ENCODE assay signal across 8 cellular contexts in genomic region chr3:65170357-65171090, GRCh38.
DNase-seq lines count a peak whose midpoint lies in the region; ATAC-seq and TF ChIP-seq lines count a peak whose summit lies in the region.

No MANE protein-coding gene starts in this region.

- peak; percentile 30 for TF ChIP-seq CTCF in OCI-LY3 (IDR thresholded peaks at IDR 0.05; ENCODE audit: low read depth, low read length)
- TF ChIP-seq CTCF in neural progenitor cell (IDR thresholded peaks at IDR 0.05): peak; percentile 69
- no peak for TF ChIP-seq CTCF in GM10266 (IDR thresholded peaks at IDR 0.05; ENCODE audit: control insufficient read depth, insufficient read depth, low read depth, missing control alignments)

- peaks cover 4% of the 10 kb centered on the region for H3K27me3 Mint-ChIP-seq in neural progenitor cell (ENCODE audit: insufficient read depth, low read depth)
- no peaks in the 10 kb centered on the region for H3K27me3 Mint-ChIP-seq in activated T-cell treated with anti-CD3 and anti-CD28 coated beads, Interleukin-2, amount 50 U/mL, for 72 hours (ENCODE audit: low read depth)

- peak; percentile 94 for DNase-seq in COLO829 (ENCODE audit: low spot score)
- DNase-seq in fibroblast of peridontal ligament (ENCODE audit: extremely low read depth): peak; percentile 41
- peak; percentile 44 for DNase-seq in neural progenitor cell (ENCODE audit: low spot score)
- no peak for DNase-seq in germinal center (ENCODE audit: low spot score)
- DNase-seq in GM10266 (ENCODE audit: extremely low spot score): no peak
- DNase-seq in activated T-cell treated with anti-CD3 and anti-CD28 coated beads, Interleukin-2, amount 50 U/mL, for 72 hours: no peak

- H3K4me3 ChIP-seq in OCI-LY3 (ENCODE audit: low read length) (no peak overlapping the region), neural progenitor cell (no peak overlapping the region)

- no peaks in the 10 kb centered on the region for H3K9me3 Mint-ChIP-seq in neural progenitor cell
- peaks cover 2 to 4% of the 10 kb centered on the region in 2 donors for H3K9me3 Mint-ChIP-seq in activated T-cell treated with anti-CD3 and anti-CD28 coated beads, Interleukin-2, amount 50 U/mL, for 72 hours

- ATAC-seq in activated T-cell treated with anti-CD3 and anti-CD28 coated beads, Interleukin-2, amount 50 U/mL, for 72 hours (replicated peaks in 1 of 2): no peak
- no peak for ATAC-seq in GM21447 (IDR thresholded peaks at IDR 0.05; ENCODE audit: unreplicated experiment)

- H3K36me3 Mint-ChIP-seq in neural progenitor cell: no peaks in the 10 kb centered on the region
- peaks cover 0 to 2% of the 10 kb centered on the region in 2 donors for H3K36me3 Mint-ChIP-seq in activated T-cell treated with anti-CD3 and anti-CD28 coated beads, Interleukin-2, amount 50 U/mL, for 72 hours (ENCODE audit: insufficient read depth in 2 of 2)

- no peak overlapping the region for H3K4me3 Mint-ChIP-seq in neural progenitor cell
- H3K4me3 Mint-ChIP-seq in activated T-cell treated with anti-CD3 and anti-CD28 coated beads, Interleukin-2, amount 50 U/mL, for 72 hours: no peak overlapping the region

- H3K4me2 ChIP-seq in OCI-LY3 (ENCODE audit: low read length) (no peak overlapping the region), neural progenitor cell (no peak overlapping the region)

- no peaks in the 10 kb centered on the region for H3K27me3 ChIP-seq in OCI-LY3 (ENCODE audit: low read depth, low read length)
- H3K27me3 ChIP-seq in neural progenitor cell: no peaks in the 10 kb centered on the region

- H3F3A ChIP-seq in neural progenitor cell (ENCODE audit: low read depth): no peaks in the 10 kb centered on the region

- peak overlapping the region; percentile 78 for H3K27ac Mint-ChIP-seq in neural progenitor cell
- no peak overlapping the region for H3K27ac Mint-ChIP-seq in activated T-cell treated with anti-CD3 and anti-CD28 coated beads, Interleukin-2, amount 50 U/mL, for 72 hours

- H3K9ac ChIP-seq in OCI-LY3 (ENCODE audit: low read length): no peak overlapping the region
- H3K9ac ChIP-seq in neural progenitor cell: no peak overlapping the region

- H3K4me1 Mint-ChIP-seq in neural progenitor cell: peaks cover 18% of the 10 kb centered on the region
- no peaks in the 10 kb centered on the region for H3K4me1 Mint-ChIP-seq in activated T-cell treated with anti-CD3 and anti-CD28 coated beads, Interleukin-2, amount 50 U/mL, for 72 hours (ENCODE audit: low read depth)

- H2AFZ ChIP-seq in OCI-LY3 (ENCODE audit: low read depth, low read length) (no peak overlapping the region), neural progenitor cell (replicated peaks) (peak overlapping the region; percentile 61)

- H3K4me1 ChIP-seq in OCI-LY3 (ENCODE audit: low read length): no peaks in the 10 kb centered on the region
- peaks cover 4% of the 10 kb centered on the region for H3K4me1 ChIP-seq in neural progenitor cell

- H3K27ac ChIP-seq in OCI-LY3 (ENCODE audit: low read length) (no peak overlapping the region), neural progenitor cell (no peak overlapping the region)

- H3K9me3 ChIP-seq in OCI-LY3 (ENCODE audit: insufficient read depth, low read length) (no peaks in the 10 kb centered on the region), neural progenitor cell (ENCODE audit: low read depth) (no peaks in the 10 kb centered on the region)

- H4K20me1 ChIP-seq in OCI-LY3 (ENCODE audit: insufficient read depth, low read length): no peaks in the 10 kb centered on the region
- no peaks in the 10 kb centered on the region for H4K20me1 ChIP-seq in neural progenitor cell (ENCODE audit: low read depth)

- H3K36me3 ChIP-seq in OCI-LY3 (replicated peaks; ENCODE audit: low read depth, low read length) (no peaks in the 10 kb centered on the region), neural progenitor cell (no peaks in the 10 kb centered on the region)

- H3K79me2 ChIP-seq in OCI-LY3 (ENCODE audit: low read length) (no peaks in the 10 kb centered on the region), neural progenitor cell (ENCODE audit: low read depth) (no peaks in the 10 kb centered on the region)

Comparison
In these comparisons a context has a peak if more than half of its experiments do, and no peak if none do; other contexts are left out.
1. DNase-seq: peak in COLO829 (single experiment), fibroblast of peridontal ligament (single experiment) and neural progenitor cell (single experiment); none in germinal center (single experiment), GM10266 (single experiment) and activated T-cell treated with anti-CD3 and anti-CD28 coated beads, Interleukin-2, amount 50 U/mL, for 72 hours (0 of 2).